In the genomic region with DNA sequence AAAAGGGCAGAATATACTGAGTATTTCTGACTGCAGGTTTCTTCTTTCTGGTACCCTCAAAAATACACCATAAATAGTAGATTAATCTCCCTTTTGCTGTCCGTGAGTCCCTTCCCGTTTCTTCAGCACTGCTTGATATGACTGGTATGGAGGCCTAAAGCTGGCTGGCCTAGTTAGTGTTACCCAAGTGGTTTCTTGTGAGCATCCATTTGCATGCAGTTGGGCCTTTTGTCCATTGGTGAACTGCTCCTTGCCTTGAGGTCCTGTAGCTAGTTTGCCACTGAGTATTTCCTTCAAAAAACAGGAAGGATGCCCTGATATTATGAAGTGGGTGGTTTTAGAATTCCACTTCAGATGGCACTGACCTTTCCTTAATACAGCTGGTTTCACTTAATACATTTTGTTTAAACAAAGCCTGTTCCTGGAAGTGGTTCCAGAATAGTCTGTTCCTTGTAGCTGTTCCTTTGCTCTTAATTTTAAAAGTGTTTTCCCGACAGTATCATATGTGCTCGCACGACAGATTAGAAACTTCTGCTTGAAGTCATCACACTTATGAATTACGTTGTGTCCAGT, we compare ENCODE assay signal across 14 cellular contexts. TPM values are rescaled to one million over a fixed set of nuclear protein-coding genes. Genes with fewer than 3 reads are reported as not detected.
DNase-seq lines count a peak whose midpoint lies in the region; ATAC-seq and TF ChIP-seq lines count a peak whose summit lies in the region.
"Had no signal": no experiment of that assay in that cellular context is flagged by ENCODE, and none has a peak within 500 bp of the region (broad histone marks: within the 10 kb centered on the region; RNA-seq: fewer than 3 reads in every experiment).

No MANE protein-coding gene starts in this region.

- H3K4me3 Mint-ChIP-seq in CD4-positive, alpha-beta memory T cell = no peak overlapping the region
- H3K4me3 Mint-ChIP-seq: activated naive CD8-positive, alpha-beta T cell treated with anti-CD3 and anti-CD28 coated beads for 36 hours; dendritic cell treated with granulocyte-macrophage colony-stimulating factor and Interleukin-4, amounts not matched to agents 40 ng/mL and 50 ng/mL, for 4 days; nephron had no signal

- H3K9me3 Mint-ChIP-seq in CD4-positive, alpha-beta memory T cell = peaks cover 0 to 5% (median 2%) of the 10 kb centered on the region in 8 donors

- CTCF ChIA-PET in CD4-positive, alpha-beta memory T cell (lab: Charles Lee; ENCODE audit: partially characterized antibody) = interaction anchor here (1.7 kb wide), 1 partner anchor 42 kb away, joined by 6 read pairs; no protein-coding TSS in a partner anchor

- H3K36me3 ChIP-seq in adipocyte (ENCODE audit: control insufficient read depth, insufficient read depth, low read length, severe bottlenecking) (no peaks in the 10 kb centered on the region), skeletal muscle satellite cell (ENCODE audit: insufficient read depth, low read length) (no peaks in the 10 kb centered on the region)
- no peaks in the 10 kb centered on the region for H3K36me3 ChIP-seq in CD4-positive, alpha-beta memory T cell (ENCODE audit: insufficient read depth, low read length)
- H3K36me3 ChIP-seq: BE2C had no signal

- intact Hi-C loops in CD4-positive, alpha-beta memory T cell (cut with micrococcal nuclease) = no loop called here

- peaks cover 29% of the 10 kb centered on the region for H3K4me1 ChIP-seq in adipocyte (ENCODE audit: control insufficient read depth, insufficient read depth, low read length)
- H3K4me1 ChIP-seq in skeletal muscle satellite cell (ENCODE audit: control insufficient read depth, insufficient read depth, low read length) = peaks cover 23% of the 10 kb centered on the region
- no peaks in the 10 kb centered on the region for H3K4me1 ChIP-seq in CD4-positive, alpha-beta memory T cell (ENCODE audit: insufficient read depth, low read length)

- H3K4me2 ChIP-seq in skeletal muscle satellite cell (ENCODE audit: low read length) = peak overlapping the region; percentile 34

- H3K36me3 Mint-ChIP-seq in CD4-positive, alpha-beta memory T cell = peaks cover 0 to 2% of the 10 kb centered on the region in 2 donors

- DNase-seq in AG10803 (ENCODE audit: low read depth) (peak; percentile 52), adipocyte (ENCODE audit: low read depth) (peak; percentile 36), foreskin fibroblast (peak; percentile 50 to 72), GM20000 (ENCODE audit: low spot score) (no peak)
- no peak for DNase-seq in activated T-cell treated with anti-CD3 and anti-CD28 coated beads, Interleukin-2, amount 50 U/mL, for 1 hour
- DNase-seq in CD4-positive, alpha-beta memory T cell = no peak
- DNase-seq: activated naive CD8-positive, alpha-beta T cell treated with anti-CD3 and anti-CD28 coated beads for 36 hours; BE2C; DMS79 treated with DMSO at 0.1 percent for 48 hours had no signal

- peak overlapping the region; percentile 61 for H3K9ac ChIP-seq in adipocyte (ENCODE audit: low read length)
- peak overlapping the region; percentile 62 for H3K9ac ChIP-seq in skeletal muscle satellite cell (ENCODE audit: low read depth, low read length)

- POLR2A ChIA-PET in CD4-positive, alpha-beta memory T cell (lab: Charles Lee; ENCODE audit: partially characterized antibody) = no interaction called here

- no peak overlapping the region for H3K27ac ChIP-seq in CD4-positive, alpha-beta memory T cell (ENCODE audit: low read depth, low read length)
- H3K27ac ChIP-seq: SK-N-MC had no signal

- H3K9me3 ChIP-seq in adipocyte (ENCODE audit: control insufficient read depth, low read length) (peaks cover 2% of the 10 kb centered on the region), skeletal muscle satellite cell (replicated peaks; ENCODE audit: low read length) (no peaks in the 10 kb centered on the region)
- H3K9me3 ChIP-seq in CD4-positive, alpha-beta memory T cell (ENCODE audit: control insufficient read depth in 1 of 2, low read length in 2 of 2) = no peaks in the 10 kb centered on the region

- no peak for ATAC-seq in HG03045 (IDR thresholded peaks at IDR 0.05; ENCODE audit: unreplicated experiment)

- peaks cover 0 to 12% (median 6%) of the 10 kb centered on the region in 4 donors for H3K4me1 Mint-ChIP-seq in CD4-positive, alpha-beta memory T cell

- H3K27me3 ChIP-seq in adipocyte (replicated peaks; ENCODE audit: control insufficient read depth, insufficient read depth, low read length) = no peaks in the 10 kb centered on the region
- H3K27me3 ChIP-seq in skeletal muscle satellite cell (ENCODE audit: control insufficient read depth, insufficient read depth, low read length) = no peaks in the 10 kb centered on the region
- no peaks in the 10 kb centered on the region for H3K27me3 ChIP-seq in CD4-positive, alpha-beta memory T cell (ENCODE audit: insufficient read depth, low read length)
- H3K27me3 ChIP-seq: BE2C had no signal

- H3K27ac Mint-ChIP-seq in CD4-positive, alpha-beta memory T cell = no peak overlapping the region
- H3K27ac Mint-ChIP-seq: activated naive CD8-positive, alpha-beta T cell treated with anti-CD3 and anti-CD28 coated beads for 36 hours; dendritic cell treated with granulocyte-macrophage colony-stimulating factor and Interleukin-4, amounts not matched to agents 40 ng/mL and 50 ng/mL, for 4 days; nephron had no signal

- no peak for TF ChIP-seq CTCF in AG10803 (conservative IDR thresholded peaks at IDR 0.05; ENCODE audit: low read length)
- no peak for TF ChIP-seq CTCF in foreskin fibroblast (IDR thresholded peaks at IDR 0.05; ENCODE audit: low read depth, low read length)
- TF ChIP-seq CTCF in GM20000 (IDR thresholded peaks at IDR 0.05; ENCODE audit: extremely low read depth, missing control alignments) = no peak

- H3K4me3 ChIP-seq in AG10803 (ENCODE audit: low read length) = no peak overlapping the region
- H3K4me3 ChIP-seq in adipocyte (ENCODE audit: low read length) = peak overlapping the region; percentile 61
- H3K4me3 ChIP-seq in foreskin fibroblast (ENCODE audit: low read depth in 1 of 2, low read length in 2 of 2) = no peak overlapping the region
- no peak overlapping the region for H3K4me3 ChIP-seq in skeletal muscle satellite cell (ENCODE audit: low read length)
- H3K4me3 ChIP-seq in CD4-positive, alpha-beta memory T cell (ENCODE audit: low read length in 2 of 2) = no peak overlapping the region
- H3K4me3 ChIP-seq: SK-N-MC had no signal

- no peaks in the 10 kb centered on the region for H3K27me3 Mint-ChIP-seq in CD4-positive, alpha-beta memory T cell
- H3K27me3 Mint-ChIP-seq: activated naive CD8-positive, alpha-beta T cell treated with anti-CD3 and anti-CD28 coated beads for 36 hours; dendritic cell treated with granulocyte-macrophage colony-stimulating factor and Interleukin-4, amounts not matched to agents 40 ng/mL and 50 ng/mL, for 4 days had no signal

RNA-seq across cellular contexts. Expression of a gene that starts 40.0 kb away (rescaled TPM):
- 83.4 and 89.8 TPM in 2 replicates for total RNA-seq in skeletal muscle satellite cell (2012; rRNA removed)
- total RNA-seq in CD4-positive, alpha-beta memory T cell = 10 to 100 TPM; 31.6 to 34.4 TPM
- 10 to 100 TPM in 1 of 2 donors, 1 to 10 TPM in 1; 3.2 to 14.4 TPM for polyA plus RNA-seq in CD4-positive, alpha-beta memory T cell

Comparison
In these comparisons a context has a peak if more than half of its experiments do, and no peak if none do; other contexts are left out.
1. DNase-seq: peak in AG10803 (single experiment), adipocyte (single experiment) and foreskin fibroblast (2 of 2); none in GM20000 (single experiment), activated T-cell treated with anti-CD3 and anti-CD28 coated beads, Interleukin-2, amount 50 U/mL, for 1 hour (single experiment) and CD4-positive, alpha-beta memory T cell (0 of 5).